9 cellular contexts compared by ENCODE assay signal in genomic region chr15:90336705-90337141, GRCh38. TPM values are rescaled to one million over a fixed set of nuclear protein-coding genes. Genes with fewer than 3 reads are reported as not detected.
DNase-seq lines count a peak whose midpoint lies in the region; ATAC-seq, FAIRE-seq and TF ChIP-seq lines count a peak whose summit lies in the region.
"Had no signal": no experiment of that assay in that cellular context is flagged by ENCODE, and none has a peak within 500 bp of the region (broad histone marks: within the 10 kb centered on the region; RNA-seq: fewer than 3 reads in every experiment).

No MANE protein-coding gene starts in this region.

- TF ChIP-seq CTCF in Caco-2 (IDR thresholded peaks at IDR 0.05; ENCODE audit: insufficient read depth in 1 of 2, low read depth in 1 of 2, low read length in 1 of 2, severe bottlenecking in 1 of 2, unreplicated experiment in 1 of 2) (no peak), GM12878 (IDR thresholded peaks at IDR 0.05 in 2 of 3, conservative IDR thresholded peaks at IDR 0.05 in 1 of 3; ENCODE audit: control insufficient read depth in 2 of 3, extremely low read depth in 1 of 3, insufficient read depth in 1 of 3, low read depth in 3 of 3, low read length in 3 of 3) (no peak)

- SMC1A ChIA-PET in GM12878 (lab: Charles Lee; ENCODE audit: uncharacterized antibody, unreplicated experiment), result interaction anchor here (0.9 to 1.3 kb wide), 5 partner anchors 15 to 172 kb away, joined by 3 read pairs; no protein-coding TSS in a partner anchor

- H3K79me2 ChIP-seq in GM12878 (ENCODE audit: control insufficient read depth, insufficient read depth, low read length), result no peaks in the 10 kb centered on the region

- H3K27ac Mint-ChIP-seq in Caco-2 (ENCODE audit: unreplicated experiment), result peak overlapping the region; percentile 9

- DNase-seq in Caco-2 (no peak), MV-4-11 (lab: John Stamatoyannopoulos, UW) (peak; percentile 99), GM12878 (ENCODE audit: low read depth, low spot score) (no peak), mesenchymal stem cell (peak; percentile 52), ureter (ENCODE audit: low spot score) (no peak), GOT3 (lab: John Stamatoyannopoulos, UW) (no peak), HT-29 (ENCODE audit: low spot score) (no peak)

- no peak overlapping the region for H3K9ac ChIP-seq in GM12878 (ENCODE audit: control insufficient read depth, insufficient read depth, low read length)
- H3K9ac ChIP-seq in mesenchymal stem cell (ENCODE audit: low read length), result no peak overlapping the region

- TF ChIP-seq POLR2A in GM12878 (IDR thresholded peaks at IDR 0.05; ENCODE audit: low read depth, low read length), result no peak

- no peak overlapping the region for H2AK5ac ChIP-seq in mesenchymal stem cell (ENCODE audit: low read length, severe bottlenecking)

- RAD21 ChIA-PET in GM12878 (lab: Charles Lee; ENCODE audit: unreplicated experiment), result interaction anchor here (0.6 to 1.5 kb wide), 5 partner anchors 17 to 549 kb away, joined by 3 to 4 read pairs (median 3); no protein-coding TSS in a partner anchor

- no peak for FAIRE-seq in GM12878 (lab: Jason Lieb, UNC)

- H3K9me3 Mint-ChIP-seq in Caco-2 (ENCODE audit: unreplicated experiment), result no peaks in the 10 kb centered on the region

- H3K36me3 Mint-ChIP-seq in Caco-2 (ENCODE audit: insufficient read depth, unreplicated experiment), result no peaks in the 10 kb centered on the region

- H3K27me3 ChIP-seq in Caco-2 (replicated peaks; ENCODE audit: control insufficient read depth, insufficient read depth, low read length) (no peaks in the 10 kb centered on the region), GM12878 (replicated peaks in 1 of 2; ENCODE audit: control insufficient read depth in 2 of 2, insufficient read depth in 2 of 2, low read length in 1 of 2) (no peaks in the 10 kb centered on the region), mesenchymal stem cell (ENCODE audit: control insufficient read depth in 1 of 2, insufficient read depth in 1 of 2, low read length in 2 of 2) (no peaks in the 10 kb centered on the region)
- H3K27me3 ChIP-seq: body of pancreas had no signal

- TF ChIP-seq RAD21 in GM12878 (IDR thresholded peaks at IDR 0.05; ENCODE audit: insufficient read depth, low read depth, low read length), result no peak

- no peak overlapping the region for H2BK5ac ChIP-seq in mesenchymal stem cell (ENCODE audit: low read depth, low read length, poor library complexity, severe bottlenecking)

- POLR2A ChIA-PET in Caco-2 (lab: Charles Lee), result no interaction called here
- POLR2A ChIA-PET in GM12878 (lab: Charles Lee), result no interaction called here

- ATAC-seq in GM12878, result peak; percentile 49; the same call in 2 of the 3 replicates
- ATAC-seq in GM21529 (IDR thresholded peaks at IDR 0.05; ENCODE audit: unreplicated experiment), result no peak
- ATAC-seq: body of pancreas had no signal

- no peaks in the 10 kb centered on the region for H4K20me1 ChIP-seq in GM12878 (ENCODE audit: control insufficient read depth, insufficient read depth)

- no peak overlapping the region for H2BK120ac ChIP-seq in mesenchymal stem cell (ENCODE audit: low read depth, low read length)

- CTCF ChIA-PET in Caco-2 (lab: Charles Lee) (no interaction called here), GM12878 (lab: Yijun Ruan, JAX) (interaction anchor here (0.9 to 1.8 kb wide), 3 partner anchors 17 to 145 kb away, joined by 4 to 8 read pairs (median 6); no protein-coding TSS in a partner anchor)

- intact Hi-C loops in Caco-2 (cut with micrococcal nuclease; ENCODE audit: unreplicated experiment), result no loop called here
- intact Hi-C loops in GM12878 (cut with micrococcal nuclease; ENCODE audit: unreplicated experiment), result no loop called here

- no peaks in the 10 kb centered on the region for H3K9me3 ChIP-seq in Caco-2
- H3K9me3 ChIP-seq in GM12878 (replicated peaks; ENCODE audit: control insufficient read depth, insufficient read depth, low read length), result no peaks in the 10 kb centered on the region
- H3K9me3 ChIP-seq in mesenchymal stem cell (ENCODE audit: control insufficient read depth, low read length), result no peaks in the 10 kb centered on the region
- H3K9me3 ChIP-seq: body of pancreas had no signal

- H3K27ac ChIP-seq in GM12878 (ENCODE audit: control insufficient read depth, insufficient read depth) (no peak overlapping the region), mesenchymal stem cell (ENCODE audit: low read length, poor library complexity, severe bottlenecking) (peak overlapping the region; percentile 24)

- H3K4me3 ChIP-seq in Caco-2 (ENCODE audit: low read depth, low read length) (no peak overlapping the region), GM12878 (no peak overlapping the region), mesenchymal stem cell (ENCODE audit: insufficient read depth in 1 of 2, low read depth in 1 of 2, low read length in 2 of 2) (no peak overlapping the region)
- H3K4me3 ChIP-seq: body of pancreas had no signal

- no peak overlapping the region for H3K4ac ChIP-seq in mesenchymal stem cell (ENCODE audit: low read depth in 1 of 2, low read length in 2 of 2)

- no peaks in the 10 kb centered on the region for H3K27me3 Mint-ChIP-seq in Caco-2 (ENCODE audit: insufficient read depth, unreplicated experiment)

- WGBS in GM12878 (ENCODE audit: insufficient coverage, insufficient replicate concordance, low lambda C conversion rate, missing lambda C conversion rate), result 0% methylated on average over 5 of the region's 5 CpGs
- WGBS in mesenchymal stem cell, result 23% methylated on average over 3 of the region's 5 CpGs

- no peak overlapping the region for H3K14ac ChIP-seq in mesenchymal stem cell (ENCODE audit: low read length in 2 of 2)

- H4K8ac ChIP-seq in mesenchymal stem cell (ENCODE audit: low read length), result no peak overlapping the region

- H2BK15ac ChIP-seq in mesenchymal stem cell (ENCODE audit: low read depth, poor library complexity, severe bottlenecking), result no peak overlapping the region

- no peaks in the 10 kb centered on the region for H3K36me3 ChIP-seq in Caco-2 (ENCODE audit: control insufficient read depth, insufficient read depth, low read length)
- H3K36me3 ChIP-seq in GM12878 (ENCODE audit: control insufficient read depth in 2 of 2, insufficient read depth in 2 of 2, low read length in 1 of 2), result no peaks in the 10 kb centered on the region
- no peaks in the 10 kb centered on the region for H3K36me3 ChIP-seq in mesenchymal stem cell (ENCODE audit: control insufficient read depth in 1 of 2, insufficient read depth in 2 of 2, low read depth in 1 of 2, low read length in 2 of 2)

- no peaks in the 10 kb centered on the region for H3K79me1 ChIP-seq in mesenchymal stem cell (replicated peaks; ENCODE audit: low read length, poor library complexity, severe bottlenecking)

- peaks cover 44% of the 10 kb centered on the region for H3K4me1 ChIP-seq in Caco-2
- H3K4me1 ChIP-seq in GM12878 (ENCODE audit: control insufficient read depth, insufficient read depth, low read length), result peaks cover 5% of the 10 kb centered on the region; the same call in 1 of the 2 replicates
- peaks cover 5% of the 10 kb centered on the region for H3K4me1 ChIP-seq in mesenchymal stem cell (ENCODE audit: control insufficient read depth, insufficient read depth, low read depth, low read length)

- H3K4me2 ChIP-seq in GM12878 (ENCODE audit: control insufficient read depth, insufficient read depth) (no peak overlapping the region), mesenchymal stem cell (ENCODE audit: low read length, poor library complexity, severe bottlenecking) (no peak overlapping the region)

- H2BK12ac ChIP-seq in mesenchymal stem cell (ENCODE audit: low read length in 2 of 2), result no peak overlapping the region

- no peak overlapping the region for H4K91ac ChIP-seq in mesenchymal stem cell (ENCODE audit: low read length)

- H2AFZ ChIP-seq in GM12878 (ENCODE audit: control insufficient read depth, low read depth, low read length), result no peak overlapping the region
- no peak overlapping the region for H2AFZ ChIP-seq in mesenchymal stem cell (ENCODE audit: low read depth, low read length)

- H3K23ac ChIP-seq in mesenchymal stem cell (ENCODE audit: low read length in 2 of 2), result no peak overlapping the region

- H3K4me3 Mint-ChIP-seq in Caco-2 (ENCODE audit: unreplicated experiment), result no peak overlapping the region

- TF ChIP-seq EP300 in GM12878 (IDR thresholded peaks at IDR 0.05; ENCODE audit: borderline replicate concordance in 1 of 2, control insufficient read depth in 1 of 2, low read depth in 2 of 2, low read length in 2 of 2), result no peak

- peaks cover 19% of the 10 kb centered on the region for H3K4me1 Mint-ChIP-seq in Caco-2 (ENCODE audit: low read depth, unreplicated experiment)

- no peak overlapping the region for H3K18ac ChIP-seq in mesenchymal stem cell (ENCODE audit: low read depth in 1 of 2, low read length in 2 of 2)

- BruUV-seq in Caco-2 (replicated peaks; lab: Mats Ljungman, UMichigan), result no TSS peak
- BruUV-seq in GM12878 (replicated peaks; lab: Mats Ljungman, UMichigan), result no TSS peak

- in situ Hi-C loops in GM12878 (cut with MboI), result loop anchor here (25.0 kb wide), 1 partner anchor 901 kb away; no protein-coding TSS in a partner anchor

RNA-seq across cellular contexts. Expression of gene ZNF774, which starts 15.4 kb away (rescaled TPM):
- total RNA-seq in Caco-2 (2022), result 9.4 and 11.9 TPM in 2 replicates
- 6.5 and 7.0 TPM in 2 replicates for total RNA-seq in GM12878 (2013; cell fraction: nucleolus; rRNA removed)
- 1.5 and 1.7 TPM in 2 replicates for total RNA-seq in GM12878 (2014; rRNA removed)
- 1.7 and 2.3 TPM in 2 replicates for total RNA-seq in GM12878 (2014; rRNA removed; fragmentation: Illumina TruSeq; extraction: Trizol)
- total RNA-seq in GM12878 (2021), result 1.7 TPM in 2 replicates
- polyA plus RNA-seq in GM12878 (2011; ENCODE audit: low read depth), result 1.1 TPM
- 0.87 and 0.98 TPM in 2 replicates for polyA plus RNA-seq in GM12878 (2011; rRNA removed)
- 0.51 and 0.59 TPM in 2 replicates for polyA plus RNA-seq in GM12878 (2011; cell fraction: cytosol; rRNA removed)
- 0.80 and 0.91 TPM in 2 replicates for polyA plus RNA-seq in GM12878 (2011; cell fraction: nucleus; rRNA removed)
- polyA plus RNA-seq in GM12878 (2012), result 0.62 and 0.86 TPM in 2 replicates
- polyA plus RNA-seq in GM12878 (2014; fragmentation: Illumina TruSeq; extraction: Trizol), result 2.0 and 2.4 TPM in 2 replicates
- under 1 TPM; 0.35 to 0.40 TPM for polyA plus RNA-seq in GM12878 (2014; fragmentation: Nextera tagmentation; extraction: Ambion mirVana)
- 2.2 and 2.5 TPM in 2 replicates for polyA plus RNA-seq in GM12878 (2014; rRNA removed)
- polyA plus RNA-seq in GM12878 (2016; fragmentation: Nextera tagmentation; extraction: Ambion mirVana), result 1 to 10 TPM in 1 of 2 experiments, under 1 TPM in 1; 0.54 to 1.8 TPM
- polyA minus RNA-seq in GM12878 (2011; rRNA and poly(A)+ RNA removed), result 0.46 and 1.2 TPM in 2 replicates
- polyA minus RNA-seq in GM12878 (2011; cell fraction: cytosol; rRNA and poly(A)+ RNA removed), result 0.52 TPM in 1 of 2 replicates, not detected in the other
- 0.73 and 1.1 TPM in 2 replicates for polyA minus RNA-seq in GM12878 (2011; cell fraction: nucleus; rRNA and poly(A)+ RNA removed)
- polyA plus RNA-seq in mesenchymal stem cell (2013, experiment 1 of 2), result 0.66 TPM
- 0.63 TPM for polyA plus RNA-seq in mesenchymal stem cell (2013, experiment 2 of 2)
- total RNA-seq in ureter, result 8.9 TPM
- total RNA-seq in HT-29 (2014; rRNA removed; shearing (Covaris generic)), result 1.2 and 2.5 TPM in 2 replicates

RNA-seq across cellular contexts. Expression of gene IQGAP1, which starts 51.3 kb away (rescaled TPM):
- total RNA-seq in Caco-2 (2022), result 142 and 150 TPM in 2 replicates
- total RNA-seq in GM12878 (2013; cell fraction: nucleolus; rRNA removed), result 229 and 246 TPM in 2 replicates
- total RNA-seq in GM12878 (2014; rRNA removed), result 124 and 140 TPM in 2 replicates
- total RNA-seq in GM12878 (2014; rRNA removed; fragmentation: Illumina TruSeq; extraction: Trizol), result 222 and 234 TPM in 2 replicates
- total RNA-seq in GM12878 (2021), result 118 and 122 TPM in 2 replicates
- 52.6 TPM for polyA plus RNA-seq in GM12878 (2011; ENCODE audit: low read depth)
- polyA plus RNA-seq in GM12878 (2011; rRNA removed), result 110 and 149 TPM in 2 replicates
- 45.3 and 51.0 TPM in 2 replicates for polyA plus RNA-seq in GM12878 (2011; cell fraction: cytosol; rRNA removed)
- 114 and 372 TPM in 2 replicates for polyA plus RNA-seq in GM12878 (2011; cell fraction: nucleus; rRNA removed)
- polyA plus RNA-seq in GM12878 (2012), result 61.3 and 79.2 TPM in 2 replicates
- 250 and 338 TPM in 2 replicates for polyA plus RNA-seq in GM12878 (2014; fragmentation: Illumina TruSeq; extraction: Trizol)
- 10 to 100 TPM; 65.2 to 66.6 TPM for polyA plus RNA-seq in GM12878 (2014; fragmentation: Nextera tagmentation; extraction: Ambion mirVana)
- polyA plus RNA-seq in GM12878 (2014; rRNA removed), result 96.6 and 115 TPM in 2 replicates
- 100 to 1,000 TPM in 1 of 2 experiments, 10 to 100 TPM in 1; 99.6 to 103 TPM for polyA plus RNA-seq in GM12878 (2016; fragmentation: Nextera tagmentation; extraction: Ambion mirVana)
- polyA minus RNA-seq in GM12878 (2011; rRNA and poly(A)+ RNA removed), result 168 and 218 TPM in 2 replicates
- 52.7 and 66.6 TPM in 2 replicates for polyA minus RNA-seq in GM12878 (2011; cell fraction: cytosol; rRNA and poly(A)+ RNA removed)
- polyA minus RNA-seq in GM12878 (2011; cell fraction: nucleus; rRNA and poly(A)+ RNA removed), result 106 and 330 TPM in 2 replicates
- 205 TPM for polyA plus RNA-seq in mesenchymal stem cell (2013, experiment 1 of 2)
- polyA plus RNA-seq in mesenchymal stem cell (2013, experiment 2 of 2), result 197 TPM
- 260 TPM for total RNA-seq in ureter
- 100 and 111 TPM in 2 replicates for total RNA-seq in HT-29 (2014; rRNA removed; shearing (Covaris generic))

Comparison
In these comparisons a context has a peak if more than half of its experiments do, and no peak if none do; other contexts are left out.
1. DNase-seq: peak in MV-4-11 (single experiment) and mesenchymal stem cell (single experiment); none in Caco-2 (0 of 2), GM12878 (single experiment), ureter (single experiment), GOT3 (single experiment) and HT-29 (single experiment).